Comparison of ENCODE assay signal across 9 cellular contexts in the genomic region with DNA sequence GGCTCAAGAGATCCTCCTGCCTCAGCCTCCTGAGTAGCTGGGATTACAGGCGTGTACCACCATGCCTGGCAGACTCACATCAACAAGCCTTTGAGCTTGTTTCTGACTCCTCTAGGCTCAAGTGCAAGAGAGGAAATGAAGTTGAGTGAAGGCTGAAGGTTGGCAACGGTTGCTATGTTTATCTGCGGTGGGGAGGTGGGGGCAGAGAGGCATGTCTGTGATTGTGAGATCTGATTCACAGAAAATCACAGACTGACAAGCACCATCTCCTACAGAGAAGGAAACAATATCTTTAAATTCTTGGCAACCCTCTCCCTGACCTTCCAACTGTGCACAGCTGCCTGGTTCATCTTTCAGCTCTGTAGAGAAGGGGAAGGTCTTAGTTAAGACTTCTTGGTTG. TPM values are rescaled to one million over a fixed set of nuclear protein-coding genes. Genes with fewer than 3 reads are reported as not detected.
A peak's percentile ranks its signal among the peaks of the same experiment; 100 is the strongest.
DNase-seq lines count a peak whose midpoint lies in the region; ATAC-seq and TF ChIP-seq lines count a peak whose summit lies in the region.
"Had no signal": no experiment of that assay in that cellular context is flagged by ENCODE, and none has a peak within 500 bp of the region (broad histone marks: within the 10 kb centered on the region; RNA-seq: fewer than 3 reads in every experiment).

No MANE protein-coding gene starts in this region.

- peaks cover 12% of the 10 kb centered on the region for H3F3A ChIP-seq in neural progenitor cell (ENCODE audit: low read depth)

- no peak overlapping the region for H2AFZ ChIP-seq in neural progenitor cell (replicated peaks)

- H3K27me3 Mint-ChIP-seq in activated naive CD4-positive, alpha-beta T cell treated with anti-CD3 and anti-CD28 coated beads, Interleukin-2, amount 10 ng/mL, durations not matched to agents 7 days and 5 days, result no peaks in the 10 kb centered on the region
- H3K27me3 Mint-ChIP-seq in neural progenitor cell (ENCODE audit: insufficient read depth, low read depth), result peaks cover 14% of the 10 kb centered on the region

- no peak for TF ChIP-seq POLR2A in erythroblast (IDR thresholded peaks at IDR 0.05; ENCODE audit: low read length)

- H3K9me3 ChIP-seq in RWPE2 (ENCODE audit: severe bottlenecking), result no peaks in the 10 kb centered on the region
- H3K9me3 ChIP-seq in neural progenitor cell (ENCODE audit: low read depth), result no peaks in the 10 kb centered on the region
- H3K9me3 ChIP-seq: thoracic aorta had no signal

- H3K27ac ChIP-seq in RWPE2 (ENCODE audit: poor library complexity, severe bottlenecking) (no peak overlapping the region), neural progenitor cell (no peak overlapping the region)
- H3K27ac ChIP-seq: thoracic aorta had no signal

- TF ChIP-seq CTCF in RWPE2 (IDR thresholded peaks at IDR 0.05; ENCODE audit: poor library complexity, severe bottlenecking), result no peak
- no peak for TF ChIP-seq CTCF in neural progenitor cell (IDR thresholded peaks at IDR 0.05)

- no peaks in the 10 kb centered on the region for H4K20me1 ChIP-seq in neural progenitor cell (ENCODE audit: low read depth)

- H3K9me3 Mint-ChIP-seq in activated naive CD4-positive, alpha-beta T cell treated with anti-CD3 and anti-CD28 coated beads, Interleukin-2, amount 10 ng/mL, durations not matched to agents 7 days and 5 days, result no peaks in the 10 kb centered on the region
- peaks cover 8% of the 10 kb centered on the region for H3K9me3 Mint-ChIP-seq in neural progenitor cell

- H3K4me2 ChIP-seq in neural progenitor cell, result no peak overlapping the region

- H3K36me3 ChIP-seq in RWPE2 (ENCODE audit: low read depth) (no peaks in the 10 kb centered on the region), neural progenitor cell (no peaks in the 10 kb centered on the region)
- H3K36me3 ChIP-seq: thoracic aorta had no signal

- peak; percentile 83 for ATAC-seq in GM18907 (IDR thresholded peaks at IDR 0.05; ENCODE audit: unreplicated experiment)
- ATAC-seq in HG03064 (IDR thresholded peaks at IDR 0.05; ENCODE audit: low read depth, unreplicated experiment), result peak; percentile 50
- peak; percentile 25; the same call in 2 of the 3 replicates for ATAC-seq in RWPE2 (ENCODE audit: low read depth)

- no peak overlapping the region for H3K9ac ChIP-seq in neural progenitor cell

- no peaks in the 10 kb centered on the region for H3K36me3 Mint-ChIP-seq in activated naive CD4-positive, alpha-beta T cell treated with anti-CD3 and anti-CD28 coated beads, Interleukin-2, amount 10 ng/mL, durations not matched to agents 7 days and 5 days
- H3K36me3 Mint-ChIP-seq in neural progenitor cell, result no peaks in the 10 kb centered on the region

- H3K4me3 Mint-ChIP-seq in activated naive CD4-positive, alpha-beta T cell treated with anti-CD3 and anti-CD28 coated beads, Interleukin-2, amount 10 ng/mL, durations not matched to agents 7 days and 5 days, result peak overlapping the region; percentile 33
- peak overlapping the region; percentile 55 for H3K4me3 Mint-ChIP-seq in neural progenitor cell

- H3K4me1 Mint-ChIP-seq in activated naive CD4-positive, alpha-beta T cell treated with anti-CD3 and anti-CD28 coated beads, Interleukin-2, amount 10 ng/mL, durations not matched to agents 7 days and 5 days, result peaks cover 35% of the 10 kb centered on the region
- H3K4me1 Mint-ChIP-seq in neural progenitor cell, result peaks cover 30% of the 10 kb centered on the region

- intact Hi-C loops in posterior vena cava (cut with DNase I), result no loop called here

- CTCF ChIA-PET in activated naive CD4-positive, alpha-beta T cell treated with anti-CD3 and anti-CD28 coated beads, Interleukin-2, amount 10 ng/mL, durations not matched to agents 7 days and 5 days (lab: Charles Lee), result interaction anchor here (0.8 to 2.3 kb wide), 3 partner anchors 66 to 109 kb away, joined by 4 to 12 read pairs (median 5); partner anchors contain the start of gene WNK1

- peak overlapping the region; percentile 95 for H3K27ac Mint-ChIP-seq in activated naive CD4-positive, alpha-beta T cell treated with anti-CD3 and anti-CD28 coated beads, Interleukin-2, amount 10 ng/mL, durations not matched to agents 7 days and 5 days
- H3K27ac Mint-ChIP-seq in neural progenitor cell, result peak overlapping the region; percentile 97

- H3K4me3 ChIP-seq in RWPE2 (ENCODE audit: severe bottlenecking) (no peak overlapping the region), neural progenitor cell (no peak overlapping the region)
- H3K4me3 ChIP-seq: thoracic aorta had no signal

- no peak for DNase-seq in RWPE2 (ENCODE audit: low spot score)
- peak; percentile 93 for DNase-seq in activated naive CD4-positive, alpha-beta T cell treated with anti-CD3 and anti-CD28 coated beads, Interleukin-2, amount 10 ng/mL, durations not matched to agents 7 days and 5 days
- DNase-seq in neural progenitor cell (ENCODE audit: low spot score), result no peak
- DNase-seq in erythroblast (lab: John Stamatoyannopoulos, UW), result no peak
- DNase-seq in posterior vena cava (ENCODE audit: low spot score), result no peak
- no peak for DNase-seq in NCI-H1048 (lab: John Stamatoyannopoulos, UW)

- no peaks in the 10 kb centered on the region for H3K27me3 ChIP-seq in RWPE2 (ENCODE audit: insufficient read depth, poor library complexity, severe bottlenecking)
- no peaks in the 10 kb centered on the region for H3K27me3 ChIP-seq in neural progenitor cell

- H3K79me2 ChIP-seq in neural progenitor cell (ENCODE audit: low read depth), result no peaks in the 10 kb centered on the region

- no peaks in the 10 kb centered on the region for H3K4me1 ChIP-seq in RWPE2 (ENCODE audit: insufficient read depth, poor library complexity, severe bottlenecking)
- H3K4me1 ChIP-seq in neural progenitor cell, result peaks cover 5% of the 10 kb centered on the region

RNA-seq across cellular contexts. Expression of gene NINJ2, which starts 22.1 kb away (rescaled TPM):
- total RNA-seq in neural progenitor cell (ENCODE audit: low replicate concordance) (0.37 TPM in 1 of 2 replicates, not detected in the other), posterior vena cava (1 to 10 TPM; 4.6 to 5.6 TPM)

Comparison
In these comparisons a context has a peak if more than half of its experiments do, and no peak if none do; other contexts are left out.
1. ATAC-seq: peak in every context shown above with its lines; median percentile 83 in GM18907; 50 in HG03064; 25 in RWPE2.